In the genomic region with DNA sequence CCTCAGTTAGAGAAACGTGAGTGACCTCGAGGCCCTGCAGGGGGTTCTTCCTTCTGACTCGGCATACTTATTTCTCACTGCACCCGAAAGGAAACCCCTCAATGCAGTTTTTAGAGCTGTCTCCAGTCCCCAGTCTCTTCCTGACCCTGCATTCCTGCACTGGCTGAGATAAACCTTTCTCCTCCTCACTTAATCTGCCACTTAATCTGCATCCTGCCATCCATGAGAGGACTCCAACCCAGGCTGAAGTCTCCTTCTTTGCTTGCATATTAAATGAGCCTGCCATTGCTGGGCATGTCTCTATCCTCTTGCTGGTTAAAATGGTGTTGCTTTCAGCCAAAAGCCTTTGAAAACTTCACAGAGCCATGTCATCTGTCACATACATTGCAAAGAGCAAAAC, we compare ENCODE assay signal across 22 cellular contexts.
DNase-seq lines count a peak whose midpoint lies in the region; ATAC-seq, FAIRE-seq and TF ChIP-seq lines count a peak whose summit lies in the region.
"Had no signal": no experiment of that assay in that cellular context is flagged by ENCODE, and none has a peak within 500 bp of the region (broad histone marks: within the 10 kb centered on the region; RNA-seq: fewer than 3 reads in every experiment).

No MANE protein-coding gene starts in this region.

- H4K5ac ChIP-seq in H1 (ENCODE audit: insufficient read length, low read depth, low read length): no peak overlapping the region

- TF ChIP-seq POLR2A in H1 (IDR thresholded peaks at IDR 0.05; ENCODE audit: control extremely low read depth in 1 of 2, low read depth in 2 of 2, low read length in 2 of 2) (no peak), sigmoid colon (IDR thresholded peaks at IDR 0.05) (no peak)

- no peak overlapping the region for H2BK15ac ChIP-seq in H1 (ENCODE audit: low read length)

- H4K20me1 ChIP-seq in H1 (replicated peaks in 1 of 2; ENCODE audit: control insufficient read depth in 1 of 2, insufficient read depth in 2 of 2, low read length in 2 of 2): peaks cover 0 to 2% of the 10 kb centered on the region in 2 experiments
- H4K20me1 ChIP-seq: BLaER1 had no signal

- FAIRE-seq in H1 (lab: Jason Lieb, UNC) (no peak), pancreas (lab: Jason Lieb, UNC) (no peak)
- FAIRE-seq: D721Med, K562 had no signal

- POLR2A ChIA-PET in H1 (lab: Charles Lee; ENCODE audit: partially characterized antibody): no interaction called here

- no peak overlapping the region for H3K4me2 ChIP-seq in H1 (ENCODE audit: insufficient read depth in 1 of 2, low read depth in 2 of 2, low read length in 2 of 2)
- H3K4me2 ChIP-seq: BLaER1 had no signal

- H3K27me3 ChIP-seq in HUES48 (ENCODE audit: control insufficient read depth, insufficient read depth, low read length): no peaks in the 10 kb centered on the region; the same call in 1 of the 2 replicates
- no peaks in the 10 kb centered on the region for H3K27me3 ChIP-seq in H1 (replicated peaks in 1 of 4; ENCODE audit: control insufficient read depth in 3 of 4, extremely low read depth in 1 of 4, insufficient read depth in 3 of 4, low read length in 3 of 4)
- H3K27me3 ChIP-seq in pancreas: no peaks in the 10 kb centered on the region
- H3K27me3 ChIP-seq in sigmoid colon: no peaks in the 10 kb centered on the region
- H3K27me3 ChIP-seq: BLaER1 had no signal

- 71% methylated on average over 4 of the region's 4 CpGs; no CpG with 5 or more reads in 1 of the 2 experiments for WGBS in H1 (ENCODE audit: extremely low coverage in 1 of 2, insufficient coverage in 1 of 2, insufficient read length in 1 of 2, insufficient replicate concordance in 2 of 2, low coverage in 1 of 2, low lambda C conversion rate in 2 of 2, missing lambda C conversion rate in 1 of 2), 2 experiments
- 35 to 38% methylated on average over 4 of the region's 4 CpGs for WGBS in pancreas, 2 donors
- WGBS in sigmoid colon, 2 donors: 34 to 39% methylated on average over 4 of the region's 4 CpGs

- H2BK120ac ChIP-seq in H1 (replicated peaks; ENCODE audit: low read depth, low read length): no peak overlapping the region

- intact Hi-C loops in pancreas (cut with DNase I) (no loop called here), sigmoid colon (cut with DNase I) (no loop called here)

- H3K14ac ChIP-seq in H1 (ENCODE audit: insufficient read length): no peak overlapping the region

- H3K9me3 ChIP-seq in HUES48 (ENCODE audit: control insufficient read depth, insufficient read depth, low read length): no peaks in the 10 kb centered on the region
- H3K9me3 ChIP-seq in H1 (ENCODE audit: insufficient read depth in 2 of 2, low read depth in 1 of 2, low read length in 1 of 2): no peaks in the 10 kb centered on the region
- no peaks in the 10 kb centered on the region for H3K9me3 ChIP-seq in pancreas
- no peaks in the 10 kb centered on the region for H3K9me3 ChIP-seq in sigmoid colon
- H3K9me3 ChIP-seq: BLaER1 had no signal

- no peaks in the 10 kb centered on the region for H3K36me3 ChIP-seq in HUES48 (ENCODE audit: control insufficient read depth, insufficient read depth, low read length)
- H3K36me3 ChIP-seq in H1 (ENCODE audit: control insufficient read depth in 2 of 4, insufficient read depth in 4 of 4, low read length in 3 of 4): no peaks in the 10 kb centered on the region
- H3K36me3 ChIP-seq in pancreas: no peaks in the 10 kb centered on the region
- no peaks in the 10 kb centered on the region for H3K36me3 ChIP-seq in sigmoid colon
- H3K36me3 ChIP-seq: BLaER1 had no signal

- ATAC-seq in pancreas (no peak), HG02678 (IDR thresholded peaks at IDR 0.05; ENCODE audit: unreplicated experiment) (no peak)
- ATAC-seq: CD8-positive, alpha-beta T cell; HCT116; K562; SK-N-SH treated with all-trans-retinoic acid at 6 μM for 48 hours had no signal

- H2AK5ac ChIP-seq in H1 (ENCODE audit: low read depth, low read length): no peak overlapping the region

- no peak for TF ChIP-seq RAD21 in H1 (IDR thresholded peaks at IDR 0.05 in 1 of 2, conservative IDR thresholded peaks at IDR 0.05 in 1 of 2; ENCODE audit: low read depth in 2 of 2, low read length in 2 of 2)

- H2BK12ac ChIP-seq in H1 (ENCODE audit: low read depth, low read length): no peak overlapping the region

- no peaks in the 10 kb centered on the region for H3K79me2 ChIP-seq in H1 (ENCODE audit: control insufficient read depth in 1 of 2, insufficient read depth in 2 of 2, low read length in 2 of 2)

- H3K4me3 ChIP-seq in HUES48 (ENCODE audit: low read depth, low read length) (no peak overlapping the region), H1 (ENCODE audit: extremely low read depth in 1 of 4, insufficient read depth in 2 of 4, low read depth in 3 of 4, low read length in 4 of 4) (no peak overlapping the region), pancreas (no peak overlapping the region), sigmoid colon (no peak overlapping the region)
- H3K4me3 ChIP-seq: BLaER1, GM23248, K562 had no signal

- H4K8ac ChIP-seq in H1 (ENCODE audit: extremely low read depth, insufficient read depth, low read length): no peak overlapping the region

- H2AFZ ChIP-seq in H1 (ENCODE audit: low read length): peak overlapping the region; percentile 34
- H2AFZ ChIP-seq: GM23248 had no signal

- peaks cover 11% of the 10 kb centered on the region; the same call in 1 of the 2 replicates for H3K4me1 ChIP-seq in HUES48 (ENCODE audit: control insufficient read depth, insufficient read depth, low read length)
- H3K4me1 ChIP-seq in H1 (replicated peaks in 1 of 4; ENCODE audit: control insufficient read depth in 3 of 4, insufficient read depth in 4 of 4, low read length in 3 of 4): peaks cover 0 to 5% (median under 1%) of the 10 kb centered on the region in 4 experiments; a peak in 1 of 7 replicates
- peaks cover 48 to 59% (median 59%) of the 10 kb centered on the region in 3 donors for H3K4me1 ChIP-seq in pancreas
- H3K4me1 ChIP-seq in sigmoid colon: no peaks in the 10 kb centered on the region
- H3K4me1 ChIP-seq: BLaER1 had no signal

- no peak overlapping the region for H3K18ac ChIP-seq in H1 (ENCODE audit: extremely low read depth, low read length)

- H3K4ac ChIP-seq in H1 (replicated peaks; ENCODE audit: insufficient read length, low read depth, low read length): no peak overlapping the region

- no peaks in the 10 kb centered on the region for H3K79me1 ChIP-seq in H1 (ENCODE audit: low read depth, low read length)

- DNase-seq in H1 (ENCODE audit: low read depth in 1 of 2, low spot score in 2 of 2) (no peak), pancreas (no peak), sigmoid colon (no peak), iPS-NIHi7 (ENCODE audit: extremely low spot score) (no peak)
- no peak for DNase-seq in activated CD4-positive, alpha-beta T cell treated with anti-CD3 and anti-CD28 coated beads, Interleukin-2, amount 50 U/mL, for 48 hours
- DNase-seq: CD8-positive, alpha-beta T cell; DND-41; GM23248; NCI-H1105; NCI-H2081 treated with DMSO at 0.1 percent for 48 hours; NCI-H446 treated with DMSO at 0.1 percent for 48 hours; OCI-M1; SIG-M5 had no signal

- CTCF ChIA-PET in H1 (lab: Charles Lee; ENCODE audit: partially characterized antibody): no interaction called here

- H3K23me2 ChIP-seq in H1 (ENCODE audit: low read depth, low read length): no peaks in the 10 kb centered on the region

- no peak overlapping the region for H2BK5ac ChIP-seq in H1 (ENCODE audit: low read depth, low read length)

- H3K27ac ChIP-seq in 22Rv1: peak overlapping the region; percentile 100
- peak overlapping the region; percentile 40 for H3K27ac ChIP-seq in HUES48 (ENCODE audit: low read depth, low read length)
- no peak overlapping the region for H3K27ac ChIP-seq in H1 (ENCODE audit: low read depth, low read length)
- H3K27ac ChIP-seq in pancreas: peak overlapping the region; percentile 60 to 96 (median 93)
- no peak overlapping the region for H3K27ac ChIP-seq in sigmoid colon
- H3K27ac ChIP-seq: BLaER1, GM23248, RWPE1 had no signal

- TF ChIP-seq CTCF in 22Rv1 (IDR thresholded peaks at IDR 0.05) (no peak), H1 (IDR thresholded peaks at IDR 0.05; ENCODE audit: control extremely low read depth in 1 of 3, insufficient read depth in 1 of 3, low read depth in 1 of 3, low read length in 3 of 3) (no peak), pancreas (IDR thresholded peaks at IDR 0.05) (no peak), sigmoid colon (IDR thresholded peaks at IDR 0.05) (no peak)

- H4K91ac ChIP-seq in H1 (replicated peaks; ENCODE audit: insufficient read length, low read length): no peak overlapping the region

- H3K23ac ChIP-seq in H1 (ENCODE audit: insufficient read length): no peak overlapping the region

- H3K9ac ChIP-seq in HUES48 (ENCODE audit: low read depth, low read length): no peak overlapping the region
- H3K9ac ChIP-seq in H1 (replicated peaks in 1 of 4; ENCODE audit: extremely low read depth in 1 of 4, low read depth in 3 of 4, low read length in 3 of 4): no peak overlapping the region
- H3K9ac ChIP-seq: BLaER1, GM23248 had no signal

- no peak overlapping the region for H3K56ac ChIP-seq in H1 (replicated peaks; ENCODE audit: insufficient read length, low read depth, low read length)

- no peak overlapping the region for H2BK20ac ChIP-seq in H1 (ENCODE audit: low read length)

- TF ChIP-seq EP300 in H1 (IDR thresholded peaks at IDR 0.05; ENCODE audit: borderline replicate concordance in 1 of 2, low read depth in 2 of 2, low read length in 2 of 2): no peak
- TF ChIP-seq EP300 in sigmoid colon (IDR thresholded peaks at IDR 0.05): no peak

TF ChIP-seq in H1, 55 proteins besides CTCF, POLR2A, EP300 and RAD21 (continues in another document):
- TF ChIP-seq TEAD4 (IDR thresholded peaks at IDR 0.05; ENCODE audit: low read depth, low read length): no peak
- no peak for TF ChIP-seq SIN3A (conservative IDR thresholded peaks at IDR 0.05 in 1 of 2, IDR thresholded peaks at IDR 0.05 in 1 of 2; ENCODE audit: low read depth in 1 of 2, low read length in 2 of 2)
- TF ChIP-seq NANOG (IDR thresholded peaks at IDR 0.05; ENCODE audit: insufficient read depth, low read depth, low read length, poor library complexity, severe bottlenecking): no peak
- TF ChIP-seq, protein P1, sequence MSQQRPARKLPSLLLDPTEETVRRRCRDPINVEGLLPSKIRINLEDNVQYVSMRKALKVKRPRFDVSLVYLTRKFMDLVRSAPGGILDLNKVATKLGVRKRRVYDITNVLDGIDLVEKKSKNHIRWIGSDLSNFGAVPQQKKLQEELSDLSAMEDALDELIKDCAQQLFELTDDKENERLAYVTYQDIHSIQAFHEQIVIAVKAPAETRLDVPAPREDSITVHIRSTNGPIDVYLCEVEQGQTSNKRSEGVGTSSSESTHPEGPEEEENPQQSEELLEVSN (IDR thresholded peaks at IDR 0.05): no peak
- no peak for TF ChIP-seq KDM5A (IDR thresholded peaks at IDR 0.05; ENCODE audit: low read length)
- TF ChIP-seq MAFK (IDR thresholded peaks at IDR 0.05; ENCODE audit: low read depth, low read length): no peak
- no peak for TF ChIP-seq SRF (IDR thresholded peaks at IDR 0.05; ENCODE audit: low read depth, low read length)
- TF ChIP-seq BACH1 (IDR thresholded peaks at IDR 0.05; ENCODE audit: low read length): no peak
- no peak for TF ChIP-seq RXRA (IDR thresholded peaks at IDR 0.05; ENCODE audit: insufficient read depth, low read depth, low read length)

Comparison
In these comparisons a context has a peak if more than half of its experiments do, and no peak if none do; other contexts are left out.
1. H3K27ac ChIP-seq: peak in 22Rv1 (single experiment), HUES48 (single experiment) and pancreas (4 of 4); none in H1 (single experiment) and sigmoid colon (0 of 4).